In genomic region chr9:128824911-128825310, GRCh38 we compare ENCODE assay signal across 22 cellular contexts.
"Had no signal": no experiment of that assay in that cellular context is flagged by ENCODE, and none has a peak within 500 bp of the region (broad histone marks: within the 10 kb centered on the region; RNA-seq: fewer than 3 reads in every experiment).

No MANE protein-coding gene starts in this region.

- H3K36me3 ChIP-seq: neural progenitor cell had no signal

- DNase-seq: dorsolateral prefrontal cortex; effector CD4-positive, alpha-beta T cell; foreskin fibroblast; gastrocnemius medialis; mucosa of descending colon; naive B cell; right cardiac atrium; spleen; stimulated activated naive CD8-positive, alpha-beta T cell treated with anti-CD3 and anti-CD28 coated beads, Interleukin-15, Interleukin-2, amounts not matched to agents 100 U/mL and 50 U/mL, for 24 hours; testis; tibial artery had no signal

- H3K9ac ChIP-seq: neural progenitor cell had no signal

- H2AFZ ChIP-seq: neural progenitor cell had no signal

- FAIRE-seq: colon, keratinocyte had no signal

- H3K4me3 ChIP-seq: dorsolateral prefrontal cortex, gastrocnemius medialis, lung, mucosa of descending colon, neural progenitor cell, psoas muscle, skin epidermis, spleen, testis, tibial artery had no signal

- H3K4me2 ChIP-seq: neural progenitor cell had no signal

- H3K27me3 ChIP-seq: dorsolateral prefrontal cortex, gastrocnemius medialis, neural progenitor cell, spleen, testis, tibial artery had no signal

- H3K9me3 Mint-ChIP-seq: memory B cell; naive B cell; natural killer cell treated with Interleukin-12 subunit alpha and Interleukin-12 subunit beta and Interleukin-15 and Interleukin-18, amount 100 ng/mL, for 72 hours; neural progenitor cell; type B pancreatic cell had no signal

- H3K4me3 Mint-ChIP-seq: memory B cell; natural killer cell treated with Interleukin-12 subunit alpha and Interleukin-12 subunit beta and Interleukin-15 and Interleukin-18, amount 100 ng/mL, for 72 hours; neural progenitor cell; type B pancreatic cell had no signal

- H3K27ac ChIP-seq: dorsolateral prefrontal cortex, epithelial cell of prostate, gastrocnemius medialis, neural progenitor cell, psoas muscle, skin epidermis, spleen, testis, tibial artery had no signal

- H3K9me3 ChIP-seq: gastrocnemius medialis, mucosa of descending colon, psoas muscle, spleen, testis, tibial artery had no signal

- H3K27me3 Mint-ChIP-seq: memory B cell; naive B cell; natural killer cell treated with Interleukin-12 subunit alpha and Interleukin-12 subunit beta and Interleukin-15 and Interleukin-18, amount 100 ng/mL, for 72 hours; type B pancreatic cell had no signal

- H3K27ac Mint-ChIP-seq: memory B cell; naive B cell; natural killer cell treated with Interleukin-12 subunit alpha and Interleukin-12 subunit beta and Interleukin-15 and Interleukin-18, amount 100 ng/mL, for 72 hours; neural progenitor cell; type B pancreatic cell had no signal

- ATAC-seq: esophagus mucosa; gastrocnemius medialis; mucosa of descending colon; natural killer cell treated with Interleukin-12 subunit alpha and Interleukin-12 subunit beta and Interleukin-15 and Interleukin-18, amount 100 ng/mL, for 72 hours; psoas muscle; right cardiac atrium; stimulated activated naive CD8-positive, alpha-beta T cell treated with anti-CD3 and anti-CD28 coated beads, Interleukin-15, Interleukin-2, amounts not matched to agents 100 U/mL and 50 U/mL, for 24 hours had no signal

- H3K36me3 Mint-ChIP-seq: naive B cell; natural killer cell treated with Interleukin-12 subunit alpha and Interleukin-12 subunit beta and Interleukin-15 and Interleukin-18, amount 100 ng/mL, for 72 hours; type B pancreatic cell had no signal
